In the genomic region with DNA sequence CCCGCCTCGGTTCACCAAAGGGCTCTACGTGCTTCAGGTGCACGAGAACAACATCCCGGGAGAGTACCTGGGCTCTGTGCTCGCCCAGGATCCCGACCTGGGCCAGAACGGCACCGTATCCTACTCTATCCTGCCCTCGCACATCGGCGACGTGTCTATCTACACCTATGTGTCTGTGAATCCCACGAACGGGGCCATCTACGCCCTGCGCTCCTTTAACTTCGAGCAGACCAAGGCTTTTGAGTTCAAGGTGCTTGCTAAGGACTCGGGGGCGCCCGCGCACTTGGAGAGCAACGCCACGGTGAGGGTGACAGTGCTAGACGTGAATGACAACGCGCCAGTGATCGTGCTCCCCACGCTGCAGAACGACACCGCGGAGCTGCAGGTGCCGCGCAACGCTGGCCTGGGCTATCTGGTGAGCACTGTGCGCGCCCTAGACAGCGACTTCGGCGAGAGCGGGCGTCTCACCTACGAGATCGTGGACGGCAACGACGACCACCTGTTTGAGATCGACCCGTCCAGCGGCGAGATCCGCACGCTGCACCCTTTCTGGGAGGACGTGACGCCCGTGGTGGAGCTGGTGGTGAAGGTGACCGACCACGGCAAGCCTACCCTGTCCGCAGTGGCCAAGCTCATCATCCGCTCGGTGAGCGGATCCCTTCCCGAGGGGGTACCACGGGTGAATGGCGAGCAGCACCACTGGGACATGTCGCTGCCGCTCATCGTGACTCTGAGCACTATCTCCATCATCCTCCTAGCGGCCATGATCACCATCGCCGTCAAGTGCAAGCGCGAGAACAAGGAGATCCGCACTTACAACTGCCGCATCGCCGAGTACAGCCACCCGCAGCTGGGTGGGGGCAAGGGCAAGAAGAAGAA, we compare ENCODE assay signal across 9 cellular contexts. TPM values are rescaled to one million over a fixed set of nuclear protein-coding genes. Genes with fewer than 3 reads are reported as not detected.
DNase-seq lines count a peak whose midpoint lies in the region; ATAC-seq, FAIRE-seq and TF ChIP-seq lines count a peak whose summit lies in the region.
"Had no signal": no experiment of that assay in that cellular context is flagged by ENCODE, and none has a peak within 500 bp of the region (broad histone marks: within the 10 kb centered on the region; RNA-seq: fewer than 3 reads in every experiment).

No MANE protein-coding gene starts in this region.

- intact Hi-C loops in CD4-positive, alpha-beta T cell (cut with DNase I, micrococcal nuclease), result no loop called here

- H3K27ac Mint-ChIP-seq in CD4-positive, alpha-beta T cell, result no peak overlapping the region
- H3K27ac Mint-ChIP-seq in activated T-helper 17 cell treated with anti-CD3 and anti-CD28 coated beads, Interleukin-2, amount 50 U/mL, for 72 hours, result no peak overlapping the region

- H2BK12ac ChIP-seq in trophoblast cell (ENCODE audit: low read length), result no peak overlapping the region

- no peak for FAIRE-seq in small intestine (lab: Jason Lieb, UNC)

- H3K4me2 ChIP-seq in hepatocyte, result peak overlapping the region; percentile 94
- peak overlapping the region; percentile 44 for H3K4me2 ChIP-seq in trophoblast cell (ENCODE audit: low read length)

- no peaks in the 10 kb centered on the region for H3K79me1 ChIP-seq in trophoblast cell (ENCODE audit: low read length)

- H3K27ac ChIP-seq in CD4-positive, alpha-beta T cell (ENCODE audit: low read depth, low read length), result no peak overlapping the region
- no peak overlapping the region for H3K27ac ChIP-seq in hepatocyte
- no peak overlapping the region for H3K27ac ChIP-seq in trophoblast cell (ENCODE audit: low read depth, low read length)
- peak overlapping the region in 1 of 2 donors; percentile 39 for H3K27ac ChIP-seq in small intestine (ENCODE audit: low read depth in 1 of 2, low read length in 1 of 2)
- no peak overlapping the region for H3K27ac ChIP-seq in RWPE1

- peaks cover 28% of the 10 kb centered on the region for H3K4me1 Mint-ChIP-seq in CD4-positive, alpha-beta T cell (ENCODE audit: low read depth)
- peaks cover 18% of the 10 kb centered on the region for H3K4me1 Mint-ChIP-seq in activated T-helper 17 cell treated with anti-CD3 and anti-CD28 coated beads, Interleukin-2, amount 50 U/mL, for 72 hours

- H2AFZ ChIP-seq in hepatocyte (peak overlapping the region; percentile 35), trophoblast cell (ENCODE audit: insufficient read depth, low read length, poor library complexity) (no peak overlapping the region)

- H4K91ac ChIP-seq in trophoblast cell (ENCODE audit: low read depth, low read length), result no peak overlapping the region

- H4K12ac ChIP-seq in trophoblast cell (ENCODE audit: low read depth, low read length), result no peak overlapping the region

- H3K14ac ChIP-seq in trophoblast cell (ENCODE audit: low read length), result no peak overlapping the region

- TF ChIP-seq CTCF in CD4-positive, alpha-beta T cell (IDR thresholded peaks at IDR 0.05), result no peak
- TF ChIP-seq CTCF in hepatocyte (IDR thresholded peaks at IDR 0.05; ENCODE audit: poor library complexity) (peak; percentile 11), RWPE1 (conservative IDR thresholded peaks at IDR 0.05; ENCODE audit: low read depth) (no peak)

- H3K4me3 Mint-ChIP-seq in CD4-positive, alpha-beta T cell, result peak overlapping the region; percentile 11
- H3K4me3 Mint-ChIP-seq in activated T-helper 17 cell treated with anti-CD3 and anti-CD28 coated beads, Interleukin-2, amount 50 U/mL, for 72 hours, result peak overlapping the region; percentile 7

- no peak for ATAC-seq in CD4-positive, alpha-beta T cell (ENCODE audit: poor library complexity)
- no peak for ATAC-seq in activated T-helper 17 cell treated with anti-CD3 and anti-CD28 coated beads, Interleukin-2, amount 50 U/mL, for 72 hours (replicated peaks)
- no peak for ATAC-seq in HG02678 (IDR thresholded peaks at IDR 0.05; ENCODE audit: unreplicated experiment)

- H3K9me2 ChIP-seq in hepatocyte (replicated peaks; ENCODE audit: insufficient read depth), result no peaks in the 10 kb centered on the region

- H3K79me2 ChIP-seq in hepatocyte (peaks cover 7% of the 10 kb centered on the region), trophoblast cell (ENCODE audit: control insufficient read depth, insufficient read depth, low read length, poor library complexity) (no peaks in the 10 kb centered on the region)

- POLR2A ChIA-PET in CD4-positive, alpha-beta T cell (lab: Charles Lee), result no interaction called here
- POLR2A ChIA-PET in RWPE1 (lab: Yijun Ruan, JAX; ENCODE audit: low non-redundant PET), result no interaction called here

- H4K20me1 ChIP-seq in hepatocyte (ENCODE audit: insufficient read depth, poor library complexity, severe bottlenecking), result no peaks in the 10 kb centered on the region

- H3K4ac ChIP-seq in trophoblast cell (ENCODE audit: low read depth, low read length), result no peak overlapping the region

- H3K36me3 Mint-ChIP-seq in CD4-positive, alpha-beta T cell (ENCODE audit: low read depth), result no peaks in the 10 kb centered on the region
- no peaks in the 10 kb centered on the region for H3K36me3 Mint-ChIP-seq in activated T-helper 17 cell treated with anti-CD3 and anti-CD28 coated beads, Interleukin-2, amount 50 U/mL, for 72 hours (ENCODE audit: low read depth)

- H3K9me3 ChIP-seq in CD4-positive, alpha-beta T cell (ENCODE audit: control insufficient read depth, low read length), result no peaks in the 10 kb centered on the region
- no peaks in the 10 kb centered on the region for H3K9me3 ChIP-seq in hepatocyte (ENCODE audit: low read depth)
- peaks cover 20% of the 10 kb centered on the region for H3K9me3 ChIP-seq in trophoblast cell (ENCODE audit: insufficient read depth, low read depth, low read length)
- H3K9me3 ChIP-seq in small intestine (ENCODE audit: control insufficient read depth, low read depth), result no peaks in the 10 kb centered on the region

- H2AK5ac ChIP-seq in trophoblast cell (ENCODE audit: low read length), result no peak overlapping the region

- no peak for DNase-seq in CD4-positive, alpha-beta T cell
- DNase-seq in hepatocyte (ENCODE audit: low spot score), result peak; percentile 17
- no peak for DNase-seq in trophoblast cell
- no peak for DNase-seq in cerebellum (ENCODE audit: low spot score)
- DNase-seq in small intestine, result no peak
- no peak for DNase-seq in RWPE1 (ENCODE audit: low spot score)
- DNase-seq: RPMI8226 had no signal

- peaks cover 11% of the 10 kb centered on the region for H3K4me1 ChIP-seq in hepatocyte (ENCODE audit: insufficient read depth)
- H3K4me1 ChIP-seq in trophoblast cell (ENCODE audit: control insufficient read depth in 1 of 2, insufficient read depth in 2 of 2, low read length in 2 of 2), result peaks cover 13 to 18% of the 10 kb centered on the region in 2 experiments
- H3K4me1 ChIP-seq in small intestine (ENCODE audit: control insufficient read depth in 2 of 2, insufficient read depth in 1 of 2, low read depth in 1 of 2, low read length in 1 of 2), result no peaks in the 10 kb centered on the region

- H4K8ac ChIP-seq in trophoblast cell (ENCODE audit: low read depth, low read length), result no peak overlapping the region

- no peaks in the 10 kb centered on the region for H3K36me3 ChIP-seq in hepatocyte (replicated peaks; ENCODE audit: insufficient read depth, low read depth)
- no peaks in the 10 kb centered on the region for H3K36me3 ChIP-seq in trophoblast cell (ENCODE audit: control insufficient read depth in 1 of 2, insufficient read depth in 2 of 2, low read length in 2 of 2)
- H3K36me3 ChIP-seq in small intestine (ENCODE audit: control insufficient read depth in 2 of 2, insufficient read depth in 2 of 2, low read length in 2 of 2), result no peaks in the 10 kb centered on the region

- 23% methylated on average over 77 of the region's 78 CpGs for WGBS in hepatocyte (ENCODE audit: low lambda C conversion rate, missing lambda C conversion rate)
- no CpG with 5 or more reads among the region's 78 CpGs for WGBS in trophoblast cell (ENCODE audit: extremely low coverage, insufficient coverage, insufficient read length)
- WGBS in small intestine, 3 donors, result 11 to 27% (median 25%) methylated on average over 78 of the region's 78 CpGs

- H3K9me3 Mint-ChIP-seq in CD4-positive, alpha-beta T cell, result no peaks in the 10 kb centered on the region
- no peaks in the 10 kb centered on the region for H3K9me3 Mint-ChIP-seq in activated T-helper 17 cell treated with anti-CD3 and anti-CD28 coated beads, Interleukin-2, amount 50 U/mL, for 72 hours

- CTCF ChIA-PET in CD4-positive, alpha-beta T cell (lab: Charles Lee), result no interaction called here
- CTCF ChIA-PET in RWPE1 (lab: Yijun Ruan, JAX), result interaction anchor here (0.6 kb wide), 1 partner anchor 281 kb away, joined by 5 read pairs; no protein-coding TSS in a partner anchor

- H3K9ac ChIP-seq in trophoblast cell (ENCODE audit: low read length), result no peak overlapping the region

- no peak overlapping the region for H3K18ac ChIP-seq in trophoblast cell (ENCODE audit: low read length)

- peak overlapping the region; percentile 7 for H3K4me3 ChIP-seq in hepatocyte
- H3K4me3 ChIP-seq in trophoblast cell (ENCODE audit: low read depth, low read length), result no peak overlapping the region
- no peak overlapping the region for H3K4me3 ChIP-seq in small intestine (ENCODE audit: low read depth in 1 of 2, low read length in 2 of 2)

- H3K27me3 Mint-ChIP-seq in CD4-positive, alpha-beta T cell, result peaks cover 65% of the 10 kb centered on the region
- H3K27me3 Mint-ChIP-seq in activated T-helper 17 cell treated with anti-CD3 and anti-CD28 coated beads, Interleukin-2, amount 50 U/mL, for 72 hours, result peaks cover 40% of the 10 kb centered on the region

- H3K27me3 ChIP-seq in CD4-positive, alpha-beta T cell (ENCODE audit: control insufficient read depth, insufficient read depth, low read length), result peaks cover 45% of the 10 kb centered on the region
- H3K27me3 ChIP-seq in hepatocyte (peaks cover 29% of the 10 kb centered on the region), trophoblast cell (ENCODE audit: insufficient read depth, low read length) (peaks cover 11% of the 10 kb centered on the region), small intestine (ENCODE audit: control insufficient read depth in 2 of 2, insufficient read depth in 2 of 2, low read length in 2 of 2) (peaks cover 8 to 31% of the 10 kb centered on the region in 2 donors)

- H2BK5ac ChIP-seq in trophoblast cell (ENCODE audit: low read depth, low read length, poor library complexity), result no peak overlapping the region

- no peak overlapping the region for H2BK120ac ChIP-seq in trophoblast cell (ENCODE audit: insufficient read depth, low read length, poor library complexity)

- no peak overlapping the region for H3K23ac ChIP-seq in trophoblast cell (ENCODE audit: low read length)

RNA-seq across cellular contexts. Expression of a gene that starts 2.6 kb away (rescaled TPM):
- total RNA-seq in CD4-positive, alpha-beta T cell, result under 1 TPM in 1 of 2 experiments, not detected in 1; 0.05 TPM
- not detected for total RNA-seq in activated T-helper 17 cell treated with anti-CD3 and anti-CD28 coated beads, Interleukin-2, amount 50 U/mL, for 72 hours
- 10.2 and 10.3 TPM in 2 replicates for total RNA-seq in hepatocyte
- 3.2 and 3.5 TPM in 2 replicates for polyA plus RNA-seq in hepatocyte
- polyA plus RNA-seq in trophoblast cell (2013), result 0.93 TPM in 2 replicates
- total RNA-seq in cerebellum, result 235 TPM
- 1 to 10 TPM in 1 of 3 donors, under 1 TPM in 1, not detected in 1; 0.22 to 1.9 TPM for polyA plus RNA-seq in small intestine

Comparison
In these comparisons a context has a peak if more than half of its experiments do, and no peak if none do; other contexts are left out.
1. RNA of a gene that starts 2.6 kb away (total RNA-seq): 235 TPM in cerebellum (single experiment); 10.2 to 10.3 TPM in hepatocyte, 0.05 TPM in CD4-positive, alpha-beta T cell and not detected in activated T-helper 17 cell treated with anti-CD3 and anti-CD28 coated beads, Interleukin-2, amount 50 U/mL, for 72 hours; every median in the first group is over 10 times any median in the second.